8 cellular contexts compared by ENCODE assay signal in the genomic region with DNA sequence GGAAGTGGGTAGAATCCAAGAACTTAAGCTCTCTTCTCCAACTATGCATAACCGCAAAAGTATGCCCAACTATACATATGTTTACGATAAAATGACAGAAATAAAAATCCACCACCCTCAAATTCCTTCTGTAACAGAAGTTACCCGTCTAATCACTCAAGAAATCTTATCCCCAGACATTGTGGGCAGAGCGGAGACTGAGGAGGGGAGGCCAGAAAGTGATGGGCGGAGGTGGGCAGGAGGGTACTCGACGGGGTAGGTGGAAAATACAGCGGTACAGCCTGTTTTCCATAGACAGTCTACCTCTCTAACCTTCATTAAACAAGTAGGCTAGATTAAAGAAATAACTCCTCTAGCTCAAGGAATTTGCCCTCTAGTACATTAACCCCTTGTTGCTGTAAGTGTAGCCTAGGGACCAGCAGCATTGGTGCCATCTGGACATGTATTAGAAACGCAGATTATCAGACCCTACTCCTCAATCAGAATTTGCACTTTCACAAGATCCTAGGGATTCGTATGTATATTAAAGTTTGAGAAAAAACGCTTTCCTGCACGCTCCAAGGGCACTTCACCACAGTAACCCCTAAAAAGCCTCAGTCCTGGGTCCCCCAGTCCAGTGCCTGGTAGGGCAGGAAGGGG. TPM values are rescaled to one million over a fixed set of nuclear protein-coding genes. Genes with fewer than 3 reads are reported as not detected.
DNase-seq lines count a peak whose midpoint lies in the region; ATAC-seq and TF ChIP-seq lines count a peak whose summit lies in the region.

No MANE protein-coding gene starts in this region.

- no peaks in the 10 kb centered on the region for H3K36me3 Mint-ChIP-seq in activated naive CD4-positive, alpha-beta T cell treated with anti-CD3 and anti-CD28 coated beads for 36 hours (ENCODE audit: low read depth)
- peaks cover 4% of the 10 kb centered on the region for H3K36me3 Mint-ChIP-seq in T-helper 17 cell (ENCODE audit: low read depth)

- peaks cover 17% of the 10 kb centered on the region for H3K4me1 ChIP-seq in hepatocyte (ENCODE audit: insufficient read depth)
- peaks cover 7% of the 10 kb centered on the region for H3K4me1 ChIP-seq in stomach smooth muscle (ENCODE audit: control insufficient read depth, insufficient read depth, low read length)

- CTCF ChIA-PET in activated naive CD4-positive, alpha-beta T cell treated with anti-CD3 and anti-CD28 coated beads for 36 hours (lab: Charles Lee), result interaction anchor here (2.8 kb wide), 1 partner anchor 32 kb away, joined by 9 read pairs; no protein-coding TSS in a partner anchor

- no peaks in the 10 kb centered on the region for H3K9me3 Mint-ChIP-seq in activated naive CD4-positive, alpha-beta T cell treated with anti-CD3 and anti-CD28 coated beads for 36 hours

- ATAC-seq in HG02938 (IDR thresholded peaks at IDR 0.05; ENCODE audit: unreplicated experiment) (peak; percentile 12), T-helper 17 cell (no peak)

- H3K36me3 ChIP-seq in hepatocyte (replicated peaks; ENCODE audit: insufficient read depth, low read depth), result no peaks in the 10 kb centered on the region
- H3K36me3 ChIP-seq in stomach smooth muscle (ENCODE audit: control insufficient read depth in 2 of 2, insufficient read depth in 2 of 2, low read length in 2 of 2), result no peaks in the 10 kb centered on the region

- peak overlapping the region; percentile 96 for H3K4me3 Mint-ChIP-seq in activated naive CD4-positive, alpha-beta T cell treated with anti-CD3 and anti-CD28 coated beads for 36 hours
- peak overlapping the region; percentile 99 for H3K4me3 Mint-ChIP-seq in T-helper 17 cell

- H3K9ac ChIP-seq in stomach smooth muscle (ENCODE audit: low read length in 2 of 2), result peak overlapping the region; percentile 43 to 47

- no peaks in the 10 kb centered on the region for H3K27me3 Mint-ChIP-seq in activated naive CD4-positive, alpha-beta T cell treated with anti-CD3 and anti-CD28 coated beads for 36 hours (ENCODE audit: low read depth)
- H3K27me3 Mint-ChIP-seq in T-helper 17 cell, result no peaks in the 10 kb centered on the region

- no peaks in the 10 kb centered on the region for H3K9me2 ChIP-seq in hepatocyte (replicated peaks; ENCODE audit: insufficient read depth)

- H3K4me2 ChIP-seq in hepatocyte, result peak overlapping the region; percentile 81

- TF ChIP-seq CTCF in hepatocyte (IDR thresholded peaks at IDR 0.05; ENCODE audit: poor library complexity), result no peak

- peaks cover 29% of the 10 kb centered on the region for H4K20me1 ChIP-seq in hepatocyte (ENCODE audit: insufficient read depth, poor library complexity, severe bottlenecking)

- H3K27me3 ChIP-seq in hepatocyte (no peaks in the 10 kb centered on the region), stomach smooth muscle (ENCODE audit: control insufficient read depth in 1 of 2, insufficient read depth in 2 of 2, low read length in 2 of 2) (no peaks in the 10 kb centered on the region)

- no peak for DNase-seq in activated naive CD4-positive, alpha-beta T cell treated with anti-CD3 and anti-CD28 coated beads for 36 hours
- no peak for DNase-seq in activated naive CD4-positive, alpha-beta T cell treated with Interleukin-2 at 50 U/mL for 16 hours
- no peak for DNase-seq in T-helper 17 cell
- DNase-seq in hepatocyte (ENCODE audit: low spot score), result no peak
- DNase-seq in NCI-H2171 (lab: John Stamatoyannopoulos, UW), result no peak
- DNase-seq in COR-L47 (lab: John Stamatoyannopoulos, UW), result no peak

- WGBS in hepatocyte (ENCODE audit: low lambda C conversion rate, missing lambda C conversion rate), result 53% methylated on average over 12 of the region's 12 CpGs

- peak overlapping the region; percentile 97 for H3K27ac Mint-ChIP-seq in activated naive CD4-positive, alpha-beta T cell treated with anti-CD3 and anti-CD28 coated beads for 36 hours
- peak overlapping the region; percentile 96 for H3K27ac Mint-ChIP-seq in T-helper 17 cell

- H3K9me3 ChIP-seq in T-helper 17 cell (ENCODE audit: control insufficient read depth, low read length, poor library complexity, severe bottlenecking), result no peaks in the 10 kb centered on the region
- H3K9me3 ChIP-seq in hepatocyte (ENCODE audit: low read depth), result no peaks in the 10 kb centered on the region
- no peaks in the 10 kb centered on the region for H3K9me3 ChIP-seq in stomach smooth muscle (ENCODE audit: control insufficient read depth in 2 of 2, low read length in 2 of 2)

- H3K4me3 ChIP-seq in hepatocyte (peak overlapping the region; percentile 22), stomach smooth muscle (ENCODE audit: low read length in 2 of 2) (peak overlapping the region; percentile 75 to 92)

- H3K4me1 Mint-ChIP-seq in activated naive CD4-positive, alpha-beta T cell treated with anti-CD3 and anti-CD28 coated beads for 36 hours (ENCODE audit: low read depth), result peaks cover 22% of the 10 kb centered on the region
- H3K4me1 Mint-ChIP-seq in T-helper 17 cell, result peaks cover 22% of the 10 kb centered on the region

- H3K27ac ChIP-seq in hepatocyte, result peak overlapping the region; percentile 98
- H3K27ac ChIP-seq in stomach smooth muscle (ENCODE audit: low read length), result peak overlapping the region; percentile 93

- intact Hi-C loops in activated naive CD4-positive, alpha-beta T cell treated with anti-CD3 and anti-CD28 coated beads for 36 hours (cut with micrococcal nuclease), result loop anchor here (2.0 to 5.0 kb wide), 5 partner anchors 1525 to 1855 kb away; a partner anchor contains a TSS

- peaks cover 37% of the 10 kb centered on the region for H3K79me2 ChIP-seq in hepatocyte

- peak overlapping the region; percentile 51 for H2AFZ ChIP-seq in hepatocyte

RNA-seq across cellular contexts. Expression of a gene that starts 0.6 kb away (rescaled TPM):
- total RNA-seq in activated naive CD4-positive, alpha-beta T cell treated with anti-CD3 and anti-CD28 coated beads for 36 hours, result 1 to 10 TPM; 3.4 to 3.6 TPM
- total RNA-seq in T-helper 17 cell (not detected), hepatocyte (1.3 and 4.8 TPM in 2 replicates)
- 0.69 and 3.3 TPM in 2 replicates for polyA plus RNA-seq in hepatocyte

RNA-seq across cellular contexts. Expression of a gene that starts 0.7 kb away (rescaled TPM):
- total RNA-seq in activated naive CD4-positive, alpha-beta T cell treated with anti-CD3 and anti-CD28 coated beads for 36 hours, result 10 to 100 TPM; 19.4 to 20.7 TPM
- total RNA-seq in T-helper 17 cell, result 10 to 100 TPM; 30.2 to 40.9 TPM
- 55.0 and 74.5 TPM in 2 replicates for total RNA-seq in hepatocyte
- polyA plus RNA-seq in hepatocyte, result 17.2 and 18.0 TPM in 2 replicates
